19 cellular contexts compared by ENCODE assay signal in the genomic region with DNA sequence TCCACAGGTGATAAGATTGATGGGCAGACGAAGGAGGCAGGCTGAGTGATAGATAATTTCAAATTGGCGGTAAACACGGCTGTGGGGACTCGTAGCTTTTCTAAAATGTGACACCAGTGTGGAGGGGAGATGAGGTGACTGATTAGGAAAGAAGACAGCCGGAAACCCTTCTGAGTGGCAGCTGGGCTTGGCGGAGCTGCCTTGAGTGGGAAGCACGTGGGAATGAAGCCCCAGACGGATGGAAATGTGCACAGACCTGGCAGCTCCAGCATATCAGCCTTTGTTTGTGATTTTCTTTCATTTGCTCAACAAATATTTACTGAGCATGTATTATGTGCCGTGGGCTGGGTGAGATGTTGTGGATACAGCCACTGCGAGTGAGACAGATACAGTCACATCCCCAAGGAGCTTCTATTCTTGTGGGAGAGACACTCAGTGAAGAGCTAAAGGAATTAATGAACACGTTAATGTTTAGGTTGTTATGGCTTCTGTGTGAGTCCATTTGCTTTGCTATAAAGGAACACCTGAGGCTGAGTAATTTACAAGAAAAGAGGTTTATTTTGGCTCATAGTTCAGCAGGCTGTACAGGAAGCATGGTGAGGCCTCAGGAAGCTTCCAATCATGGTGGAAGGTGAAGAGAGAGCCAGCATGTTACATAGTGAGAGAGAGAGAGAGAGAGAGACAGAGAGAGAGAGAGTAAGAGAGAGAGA.
"Had no signal": no experiment of that assay in that cellular context is flagged by ENCODE, and none has a peak within 500 bp of the region (broad histone marks: within the 10 kb centered on the region; RNA-seq: fewer than 3 reads in every experiment).

No MANE protein-coding gene starts in this region.

- H3K27me3 ChIP-seq: colonic mucosa, neural progenitor cell, vagina had no signal

- H3K4me1 ChIP-seq: colonic mucosa, gastrocnemius medialis, heart left ventricle, prostate gland, sigmoid colon, transverse colon, vagina had no signal

- H3K27ac ChIP-seq: colonic mucosa, epithelial cell of prostate, gastrocnemius medialis, heart left ventricle, hepatocyte, neural progenitor cell, prostate gland, sigmoid colon, thoracic aorta, transverse colon, vagina had no signal

- DNase-seq: colonic mucosa; effector CD8-positive, alpha-beta T cell; endodermal cell; foreskin fibroblast; gastrocnemius medialis; heart left ventricle; kidney; natural killer cell; right cardiac atrium; sigmoid colon; stimulated activated naive B cell treated with anti-CD40 and anti-IgM and Interleukin-4, amounts not matched to agents 10 μg/mL and 1 μg/mL and 100 μg/mL, for 72 hours; transverse colon had no signal

- H3K36me3 ChIP-seq: colonic mucosa, gastrocnemius medialis, heart left ventricle, neural progenitor cell, prostate gland, sigmoid colon, thoracic aorta, transverse colon, vagina had no signal

- H3K4me3 ChIP-seq: colonic mucosa, gastrocnemius medialis, heart left ventricle, hepatocyte, lung, neural progenitor cell, prostate gland, sigmoid colon, thoracic aorta, transverse colon, vagina had no signal

- H3K9me3 ChIP-seq: colonic mucosa, gastrocnemius medialis, prostate gland, sigmoid colon, thoracic aorta, transverse colon, vagina had no signal
